In genomic region chr5:91311697-91312501, GRCh38 we compare ENCODE assay signal across 8 cellular contexts.
DNase-seq lines count a peak whose midpoint lies in the region; ATAC-seq and TF ChIP-seq lines count a peak whose summit lies in the region.

No MANE protein-coding gene starts in this region.

- no peaks in the 10 kb centered on the region for H3F3A ChIP-seq in SU-DHL-6 (ENCODE audit: insufficient read depth)

- no peaks in the 10 kb centered on the region for H4K20me1 ChIP-seq in SU-DHL-6 (ENCODE audit: low read depth, low read length)

- H3K4me1 ChIP-seq in gastrocnemius medialis, result peaks cover 27 to 52% of the 10 kb centered on the region in 2 donors

- DNase-seq in COLO829 (ENCODE audit: low spot score) (peak; percentile 83), left ventricle myocardium superior (peak; percentile 65), gastrocnemius medialis (peak; percentile 88 to 96), HuH-7.5 (ENCODE audit: low spot score) (no peak)
- peak; percentile 64 for DNase-seq in activated naive CD8-positive, alpha-beta T cell treated with anti-CD3 and anti-CD28 coated beads, Interleukin-2, amount 50 U/mL, for 24 hours

- H3K9ac ChIP-seq in SU-DHL-6 (ENCODE audit: low read length), result peak overlapping the region; percentile 8; the same call in 1 of the 2 replicates

- H3K27ac ChIP-seq in SU-DHL-6 (ENCODE audit: low read depth, low read length), result 0 out of 2 replicates have a peak overlapping the region, but pooled peaks have one; percentile 17
- peak overlapping the region; percentile 85 to 94 (median 90) for H3K27ac ChIP-seq in gastrocnemius medialis

- peak overlapping the region; percentile 78 for H3K4me3 Mint-ChIP-seq in activated naive CD8-positive, alpha-beta T cell treated with anti-CD3 and anti-CD28 coated beads, Interleukin-2, amount 50 U/mL, for 24 hours

- peak overlapping the region; percentile 33 for H3K4me2 ChIP-seq in SU-DHL-6 (ENCODE audit: low read depth, low read length, poor library complexity, severe bottlenecking)

- no peaks in the 10 kb centered on the region for H3K9me2 ChIP-seq in SU-DHL-6 (replicated peaks; ENCODE audit: insufficient read depth, low read length)

- H3K4me1 Mint-ChIP-seq in activated naive CD8-positive, alpha-beta T cell treated with anti-CD3 and anti-CD28 coated beads, Interleukin-2, amount 50 U/mL, for 24 hours, result peaks cover 58% of the 10 kb centered on the region

- TF ChIP-seq CTCF in SU-DHL-6 (IDR thresholded peaks at IDR 0.05; ENCODE audit: insufficient read depth, low read length, poor library complexity, severe bottlenecking) (no peak), gastrocnemius medialis (IDR thresholded peaks at IDR 0.05 in 4 of 5, conservative IDR thresholded peaks at IDR 0.05 in 1 of 5) (peak in 2 of 5 experiments; percentile 10 to 17)

- H3K27me3 ChIP-seq in SU-DHL-6 (ENCODE audit: low read length) (no peaks in the 10 kb centered on the region), gastrocnemius medialis (no peaks in the 10 kb centered on the region)

- H3K36me3 ChIP-seq in SU-DHL-6 (ENCODE audit: low read length) (no peaks in the 10 kb centered on the region), gastrocnemius medialis (no peaks in the 10 kb centered on the region)

- H3K9me3 Mint-ChIP-seq in activated naive CD8-positive, alpha-beta T cell treated with anti-CD3 and anti-CD28 coated beads, Interleukin-2, amount 50 U/mL, for 24 hours, result peaks cover 4% of the 10 kb centered on the region

- H3K27ac Mint-ChIP-seq in activated naive CD8-positive, alpha-beta T cell treated with anti-CD3 and anti-CD28 coated beads, Interleukin-2, amount 50 U/mL, for 24 hours, result peak overlapping the region; percentile 87

- H2AFZ ChIP-seq in SU-DHL-6 (ENCODE audit: low read depth, low read length, severe bottlenecking), result peak overlapping the region; percentile 70

- H3K4me3 ChIP-seq in SU-DHL-6 (ENCODE audit: insufficient read depth, low read length, poor library complexity, severe bottlenecking), result no peak overlapping the region
- H3K4me3 ChIP-seq in gastrocnemius medialis, result peak overlapping the region; percentile 26 to 42 (median 29)

- H3K9me3 ChIP-seq in SU-DHL-6 (ENCODE audit: insufficient read depth, low read length), result no peaks in the 10 kb centered on the region
- H3K9me3 ChIP-seq in gastrocnemius medialis, result no peaks in the 10 kb centered on the region

- ATAC-seq in GM19468 (IDR thresholded peaks at IDR 0.05; ENCODE audit: extremely low read depth, unreplicated experiment), result peak; percentile 89
- peak; percentile 74 for ATAC-seq in HG03575 (IDR thresholded peaks at IDR 0.05; ENCODE audit: extremely low read depth, insufficient number of reproducible peaks, low FRiP score, unreplicated experiment)
- peak; percentile 82 for ATAC-seq in activated naive CD8-positive, alpha-beta T cell treated with anti-CD3 and anti-CD28 coated beads, Interleukin-2, amount 50 U/mL, for 24 hours
- peak; percentile 74 for ATAC-seq in left ventricle myocardium superior
- peak; percentile 57 to 61 for ATAC-seq in gastrocnemius medialis

- no peaks in the 10 kb centered on the region for H3K27me3 Mint-ChIP-seq in activated naive CD8-positive, alpha-beta T cell treated with anti-CD3 and anti-CD28 coated beads, Interleukin-2, amount 50 U/mL, for 24 hours

- H3K79me2 ChIP-seq in SU-DHL-6 (ENCODE audit: insufficient read depth, low read length), result no peaks in the 10 kb centered on the region

- intact Hi-C loops in left ventricle myocardium superior (cut with micrococcal nuclease), result no loop called here
- intact Hi-C loops in gastrocnemius medialis (cut with DNase I; ENCODE audit: low total_unique reads), result loop anchor here (1.0 to 5.0 kb wide), 4 partner anchors 16 to 201 kb away; no protein-coding TSS in a partner anchor

- TF ChIP-seq POLR2A in gastrocnemius medialis (IDR thresholded peaks at IDR 0.05), result peak in 1 of 2 donors; percentile 43

- H3K36me3 Mint-ChIP-seq in activated naive CD8-positive, alpha-beta T cell treated with anti-CD3 and anti-CD28 coated beads, Interleukin-2, amount 50 U/mL, for 24 hours (ENCODE audit: low read depth), result peaks cover 5% of the 10 kb centered on the region

- in situ Hi-C loops in gastrocnemius medialis (cut with MboI; ENCODE audit: low sequenced_read_pairs in 4 of 4), result loop anchor here in 2 of 4 donors (10.0 kb wide), 2 partner anchors 53 to 63 kb away; no protein-coding TSS in a partner anchor
